8 cellular contexts compared by ENCODE assay signal in the genomic region with DNA sequence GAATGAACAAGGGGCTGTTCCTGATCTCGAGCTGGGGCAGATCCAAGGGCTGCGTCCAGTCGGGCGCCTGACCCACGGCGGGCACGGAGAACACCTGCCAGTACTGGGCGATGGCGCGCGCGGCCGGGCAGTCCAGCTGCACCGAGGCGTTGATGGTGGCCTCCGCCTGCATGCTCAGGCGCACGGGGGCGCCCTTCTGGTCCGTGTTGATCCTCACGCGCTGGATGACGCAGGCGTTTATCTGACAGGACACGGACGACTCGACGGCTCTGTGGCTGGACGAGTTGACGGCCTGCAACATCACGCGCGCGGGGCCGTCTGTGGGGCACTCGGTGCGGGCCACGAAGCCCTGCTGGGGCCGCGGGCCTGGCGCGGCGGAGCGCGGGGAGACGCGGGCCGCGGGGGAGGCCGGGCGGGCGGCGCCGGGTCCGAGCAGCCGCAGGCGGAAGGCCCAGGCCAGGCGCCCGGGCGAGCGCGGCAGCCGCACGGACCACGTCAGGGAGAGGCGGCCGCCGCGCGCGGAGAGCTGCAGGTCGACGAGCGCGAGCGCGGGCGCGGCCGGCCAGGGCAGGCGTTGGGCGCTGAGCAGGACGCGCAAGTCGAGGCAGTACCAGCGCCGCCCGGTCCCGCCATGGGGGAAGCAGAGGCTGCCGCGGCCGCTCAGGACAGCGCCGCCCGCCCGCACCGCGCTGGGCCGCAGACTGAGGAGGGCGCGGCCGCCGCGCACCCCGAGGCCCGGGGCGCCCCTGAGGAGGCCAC. TPM values are rescaled to one million over a fixed set of nuclear protein-coding genes. Genes with fewer than 3 reads are reported as not detected.
DNase-seq lines count a peak whose midpoint lies in the region; ATAC-seq and TF ChIP-seq lines count a peak whose summit lies in the region.

No MANE protein-coding gene starts in this region.

- H2AFZ ChIP-seq in fibroblast of lung (ENCODE audit: low read length), result no peak overlapping the region

- H3K4me3 ChIP-seq in AG04450 (ENCODE audit: low read depth, low read length) (no peak overlapping the region), fibroblast of lung (replicated peaks in 1 of 4; ENCODE audit: control extremely low read depth in 1 of 4, insufficient read depth in 1 of 4, low read depth in 3 of 4, low read length in 4 of 4) (no peak overlapping the region)

- peak overlapping the region in 2 of 6 donors; percentile 49 to 51 for H3K27ac Mint-ChIP-seq in naive B cell

- DNase-seq in AG04450 (ENCODE audit: low read depth, low spot score) (no peak), fibroblast of lung (ENCODE audit: low read depth in 2 of 2) (peak; percentile 56 to 60), naive B cell (no peak), UCSD-AML1 (lab: John Stamatoyannopoulos, UW; ENCODE audit: unreplicated experiment) (no peak), SW 1271 (lab: John Stamatoyannopoulos, UW) (no peak), SK-N-DZ (ENCODE audit: low spot score) (no peak)
- peak; percentile 46 for DNase-seq in activated CD4-positive, CD25-positive, alpha-beta regulatory T cell treated with anti-CD3 and anti-CD28 coated beads, Interleukin-2, amount 50 U/mL, for 72 hours

- peaks cover 5 to 21% (median 12%) of the 10 kb centered on the region in 3 donors for H3K4me1 Mint-ChIP-seq in naive B cell

- peak overlapping the region in 3 of 8 donors; percentile 30 to 33 (median 31) for H3K4me3 Mint-ChIP-seq in naive B cell

- H3K27me3 ChIP-seq in AG04450 (ENCODE audit: control insufficient read depth, insufficient read depth, low read length), result peaks cover 31% of the 10 kb centered on the region
- peaks cover 13% of the 10 kb centered on the region for H3K27me3 ChIP-seq in fibroblast of lung (ENCODE audit: control insufficient read depth, insufficient read depth, low read length)

- no peaks in the 10 kb centered on the region for H3K4me1 ChIP-seq in fibroblast of lung (ENCODE audit: control insufficient read depth, extremely low read depth, insufficient read depth, low read length)

- no peak overlapping the region for H3K9ac ChIP-seq in fibroblast of lung (ENCODE audit: insufficient read depth, low read length)

- H3K27me3 Mint-ChIP-seq in naive B cell, result peaks cover 46 to 86% (median 60%) of the 10 kb centered on the region in 3 donors

- H3K4me2 ChIP-seq in fibroblast of lung (ENCODE audit: extremely low read depth, insufficient read depth, low read length), result no peak overlapping the region

- H3K36me3 Mint-ChIP-seq in naive B cell, result peaks cover 0 to 5% of the 10 kb centered on the region in 2 donors

- ATAC-seq in naive B cell (ENCODE audit: low read depth in 2 of 2), result peak; percentile 34 to 52
- ATAC-seq in HG02763 (IDR thresholded peaks at IDR 0.05; ENCODE audit: unreplicated experiment), result no peak

- CTCF ChIA-PET in AG04450 (lab: Charles Lee), result no interaction called here

- peaks cover 0 to 11% (median 4%) of the 10 kb centered on the region in 7 donors for H3K9me3 Mint-ChIP-seq in naive B cell

- H3K27ac ChIP-seq in AG04450 (ENCODE audit: low read depth, low read length) (no peak overlapping the region), fibroblast of lung (ENCODE audit: insufficient read depth, low read length) (no peak overlapping the region)

- H3K9me3 ChIP-seq in AG04450 (ENCODE audit: control insufficient read depth, insufficient read depth, low read length) (peaks cover 25% of the 10 kb centered on the region), fibroblast of lung (ENCODE audit: control insufficient read depth, insufficient read depth, low read depth, low read length) (no peaks in the 10 kb centered on the region)

- TF ChIP-seq CTCF in AG04450 (IDR thresholded peaks at IDR 0.05; ENCODE audit: low read depth, low read length) (peak; percentile 32; the same call in 1 of the 2 replicates), fibroblast of lung (conservative IDR thresholded peaks at IDR 0.05 in 1 of 2, IDR thresholded peaks at IDR 0.05 in 1 of 2; ENCODE audit: low read depth in 1 of 2, low read length in 2 of 2) (peak in 1 of 2 donors; percentile 31)

- no peaks in the 10 kb centered on the region for H4K20me1 ChIP-seq in fibroblast of lung (ENCODE audit: control insufficient read depth, extremely low read depth, insufficient read depth, low read length)

- H3K36me3 ChIP-seq in fibroblast of lung (ENCODE audit: control insufficient read depth, insufficient read depth, low read length), result no peaks in the 10 kb centered on the region

- no peaks in the 10 kb centered on the region for H3K79me2 ChIP-seq in fibroblast of lung (ENCODE audit: control insufficient read depth, insufficient read depth, low read length)

- POLR2A ChIA-PET in AG04450 (lab: Yijun Ruan, JAX), result no interaction called here

RNA-seq across cellular contexts. Expression of gene PKDREJ, which starts 0.5 kb away (rescaled TPM):
- polyA plus RNA-seq in AG04450 (2011; rRNA removed) (0.01 TPM in 2 replicates), fibroblast of lung (0.01 TPM in 1 of 2 replicates, not detected in the other), naive B cell (ENCODE audit: low read depth in 6 of 6) (under 1 TPM in 4 of 6 donors, not detected in 2; 0.03 to 0.15 (median 0.06) TPM)
- polyA minus RNA-seq in AG04450 (2011; rRNA and poly(A)+ RNA removed), result 0.05 and 0.09 TPM in 2 replicates
- total RNA-seq in fibroblast of lung, result under 0.01 TPM in 2 replicates
- polyA plus RNA-seq in fibroblast of lung (2012), result 0.03 and 0.05 TPM in 2 replicates
- polyA minus RNA-seq in fibroblast of lung (ENCODE audit: low replicate concordance), result not detected in 2 replicates
- not detected in 2 replicates for polyA plus RNA-seq in SK-N-DZ (2014; cell fraction: cytosol; rRNA removed)
- not detected in 2 replicates for polyA plus RNA-seq in SK-N-DZ (2014; cell fraction: nucleus; rRNA removed)

RNA-seq across cellular contexts. Expression of gene TTC38, which starts 5.2 kb away (rescaled TPM):
- polyA plus RNA-seq in AG04450 (2011; rRNA removed), result 23.7 and 25.5 TPM in 2 replicates
- polyA minus RNA-seq in AG04450 (2011; rRNA and poly(A)+ RNA removed), result 22.9 and 25.2 TPM in 2 replicates
- 24.9 and 27.6 TPM in 2 replicates for total RNA-seq in fibroblast of lung
- polyA plus RNA-seq in fibroblast of lung, result 17.6 and 34.3 TPM in 2 replicates
- 19.4 and 34.0 TPM in 2 replicates for polyA plus RNA-seq in fibroblast of lung (2012)
- polyA minus RNA-seq in fibroblast of lung (ENCODE audit: low replicate concordance), result 26.1 and 48.7 TPM in 2 replicates
- polyA plus RNA-seq in naive B cell (ENCODE audit: low read depth in 6 of 6), result 1 to 10 TPM in 5 of 6 donors, not detected in 1; 1.8 to 6.0 (median 2.7) TPM
- polyA plus RNA-seq in SK-N-DZ (2014; cell fraction: cytosol; rRNA removed), result 21.8 and 27.4 TPM in 2 replicates
- 34.4 and 46.3 TPM in 2 replicates for polyA plus RNA-seq in SK-N-DZ (2014; cell fraction: nucleus; rRNA removed)

RNA-seq across cellular contexts. Expression of gene CDPF1, which starts 12.5 kb away (rescaled TPM):
- polyA plus RNA-seq in AG04450 (2011; rRNA removed) (7.7 and 8.7 TPM in 2 replicates), fibroblast of lung (6.5 and 7.7 TPM in 2 replicates), naive B cell (ENCODE audit: low read depth in 6 of 6) (10 to 100 TPM; 13.2 to 28.7 (median 21.6) TPM)
- 3.5 and 4.0 TPM in 2 replicates for polyA minus RNA-seq in AG04450 (2011; rRNA and poly(A)+ RNA removed)
- total RNA-seq in fibroblast of lung, result 8.0 and 8.3 TPM in 2 replicates
- 6.0 and 7.3 TPM in 2 replicates for polyA plus RNA-seq in fibroblast of lung (2012)
- 5.5 and 7.2 TPM in 2 replicates for polyA minus RNA-seq in fibroblast of lung (ENCODE audit: low replicate concordance)
- 37.1 and 38.6 TPM in 2 replicates for polyA plus RNA-seq in SK-N-DZ (2014; cell fraction: cytosol; rRNA removed)
- polyA plus RNA-seq in SK-N-DZ (2014; cell fraction: nucleus; rRNA removed), result 36.0 and 41.9 TPM in 2 replicates

RNA-seq across cellular contexts. Expression of gene GTSE1, which starts 34.0 kb away (rescaled TPM):
- polyA plus RNA-seq in AG04450 (2011; rRNA removed) (3.6 and 4.0 TPM in 2 replicates), fibroblast of lung (3.6 and 13.7 TPM in 2 replicates), naive B cell (ENCODE audit: low read depth in 6 of 6) (under 1 TPM in 2 of 6 donors, not detected in 4; 0.10 to 0.11 TPM)
- 3.0 and 3.9 TPM in 2 replicates for polyA minus RNA-seq in AG04450 (2011; rRNA and poly(A)+ RNA removed)
- total RNA-seq in fibroblast of lung, result 0.26 and 2.0 TPM in 2 replicates
- 4.1 and 15.7 TPM in 2 replicates for polyA plus RNA-seq in fibroblast of lung (2012)
- 0.71 and 7.7 TPM in 2 replicates for polyA minus RNA-seq in fibroblast of lung (ENCODE audit: low replicate concordance)
- 40.7 and 47.4 TPM in 2 replicates for polyA plus RNA-seq in SK-N-DZ (2014; cell fraction: cytosol; rRNA removed)
- 44.9 and 69.3 TPM in 2 replicates for polyA plus RNA-seq in SK-N-DZ (2014; cell fraction: nucleus; rRNA removed)

Comparison
In these comparisons a context has a peak if more than half of its experiments do, and no peak if none do; other contexts are left out.
1. DNase-seq: peak in activated CD4-positive, CD25-positive, alpha-beta regulatory T cell treated with anti-CD3 and anti-CD28 coated beads, Interleukin-2, amount 50 U/mL, for 72 hours (single experiment) and fibroblast of lung (2 of 2); none in AG04450 (single experiment), naive B cell (single experiment), UCSD-AML1 (single experiment), SW 1271 (0 of 2) and SK-N-DZ (single experiment).